10 cellular contexts compared by ENCODE assay signal in the genomic region with DNA sequence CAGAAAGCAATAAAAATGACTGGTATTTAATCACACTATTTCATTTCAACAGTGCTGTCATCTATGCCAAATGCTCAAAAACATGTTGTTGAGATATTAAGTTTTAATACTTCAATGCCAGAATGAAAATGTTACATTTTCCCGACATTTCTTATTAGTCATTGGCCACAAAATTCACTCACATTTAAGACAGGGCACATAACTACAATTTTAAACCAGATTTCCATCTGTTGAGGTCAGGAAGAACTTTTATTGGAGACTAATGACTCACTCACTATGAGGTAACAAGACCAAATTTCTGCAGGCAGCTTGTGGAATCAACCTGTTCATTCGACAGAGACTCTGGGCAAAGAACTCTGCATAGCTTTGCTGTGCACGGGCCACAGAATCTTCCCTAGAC. TPM values are rescaled to one million over a fixed set of nuclear protein-coding genes. Genes with fewer than 3 reads are reported as not detected.
DNase-seq lines count a peak whose midpoint lies in the region; ATAC-seq and TF ChIP-seq lines count a peak whose summit lies in the region.
"Had no signal": no experiment of that assay in that cellular context is flagged by ENCODE, and none has a peak within 500 bp of the region (broad histone marks: within the 10 kb centered on the region; RNA-seq: fewer than 3 reads in every experiment).

No MANE protein-coding gene starts in this region.

- H4K8ac ChIP-seq in neuronal stem cell (ENCODE audit: low read depth, low read length), result no peak overlapping the region

- no peak overlapping the region for H3K4me2 ChIP-seq in neuronal stem cell (ENCODE audit: insufficient read depth, low read length, poor library complexity, severe bottlenecking)

- no peaks in the 10 kb centered on the region for H3K79me1 ChIP-seq in neuronal stem cell (ENCODE audit: low read depth, low read length)

- H3K4me3 ChIP-seq in A673 (ENCODE audit: low read depth, low read length, poor library complexity, severe bottlenecking) (no peak overlapping the region), adrenal gland (no peak overlapping the region), neuronal stem cell (ENCODE audit: low read length in 2 of 2) (no peak overlapping the region)

- H3K18ac ChIP-seq in neuronal stem cell (ENCODE audit: low read length), result no peak overlapping the region

- H2BK15ac ChIP-seq in neuronal stem cell (ENCODE audit: low read length), result no peak overlapping the region

- H3K27ac ChIP-seq in A673 (ENCODE audit: low read depth, low read length, poor library complexity, severe bottlenecking) (peak overlapping the region; percentile 70), adrenal gland (peak overlapping the region in 3 of 5 donors; percentile 10 to 57 (median 53)), neuronal stem cell (replicated peaks; ENCODE audit: low read length) (no peak overlapping the region)

- no peak overlapping the region for H3K23ac ChIP-seq in neuronal stem cell (ENCODE audit: low read depth, low read length, poor library complexity)

- no peak for ATAC-seq in HG03460 (IDR thresholded peaks at IDR 0.05; ENCODE audit: unreplicated experiment)

- H2BK120ac ChIP-seq in neuronal stem cell (ENCODE audit: low read depth, low read length), result no peak overlapping the region

- H2BK5ac ChIP-seq in neuronal stem cell (ENCODE audit: low read length), result no peak overlapping the region

- H3K9me3 ChIP-seq in A673 (ENCODE audit: low read depth, low read length, poor library complexity, severe bottlenecking) (no peaks in the 10 kb centered on the region), adrenal gland (replicated peaks in 1 of 3) (no peaks in the 10 kb centered on the region), neuronal stem cell (replicated peaks in 1 of 2; ENCODE audit: control insufficient read depth in 2 of 2, insufficient read depth in 1 of 2, low read depth in 1 of 2, low read length in 2 of 2) (peaks cover 0 to 2% of the 10 kb centered on the region in 2 donors)

- no peak overlapping the region for H3K4ac ChIP-seq in neuronal stem cell (ENCODE audit: low read length)

- H3K27me3 ChIP-seq in A673 (replicated peaks; ENCODE audit: insufficient read depth, low read depth, low read length, poor library complexity), result no peaks in the 10 kb centered on the region
- no peaks in the 10 kb centered on the region for H3K27me3 ChIP-seq in adrenal gland
- no peaks in the 10 kb centered on the region for H3K27me3 ChIP-seq in neuronal stem cell (ENCODE audit: control insufficient read depth in 3 of 3, insufficient read depth in 3 of 3, low read depth in 1 of 3, low read length in 3 of 3)

- CTCF ChIA-PET in A673 (lab: Charles Lee), result no interaction called here

- H3K4me1 ChIP-seq in A673 (ENCODE audit: insufficient read depth, low read length, poor library complexity, severe bottlenecking) (peaks cover 50% of the 10 kb centered on the region), adrenal gland (replicated peaks in 1 of 2) (peaks cover 17 to 43% of the 10 kb centered on the region in 2 donors), neuronal stem cell (ENCODE audit: control insufficient read depth in 2 of 2, insufficient read depth in 1 of 2, low read depth in 1 of 2, low read length in 2 of 2) (no peaks in the 10 kb centered on the region)

- POLR2A ChIA-PET in A673 (lab: Charles Lee; ENCODE audit: low non-redundant PET), result no interaction called here

- no peak overlapping the region for H2AFZ ChIP-seq in neuronal stem cell (ENCODE audit: low read length)

- peaks cover 11% of the 10 kb centered on the region for H3K36me3 ChIP-seq in A673 (ENCODE audit: insufficient read depth, low read length, poor library complexity, severe bottlenecking)
- H3K36me3 ChIP-seq in adrenal gland (replicated peaks in 1 of 2), result peaks cover 0 to 5% of the 10 kb centered on the region in 2 donors
- peaks cover 1 to 30% of the 10 kb centered on the region in 2 donors for H3K36me3 ChIP-seq in neuronal stem cell (replicated peaks in 1 of 2; ENCODE audit: control insufficient read depth in 2 of 2, insufficient read depth in 2 of 2, low read length in 2 of 2)

- no peak overlapping the region for H2BK12ac ChIP-seq in neuronal stem cell (ENCODE audit: low read length)

- no peak overlapping the region for H3K14ac ChIP-seq in neuronal stem cell (ENCODE audit: low read length)

- 41 to 55% (median 50%) methylated on average over 3 of the region's 3 CpGs for WGBS in adrenal gland, 4 donors
- no CpG with 5 or more reads among the region's 3 CpGs for WGBS in neuronal stem cell (ENCODE audit: extremely low coverage in 2 of 2, insufficient read length in 2 of 2, insufficient replicate concordance in 1 of 2), 2 donors

- TF ChIP-seq POLR2A in adrenal gland (IDR thresholded peaks at IDR 0.05), result no peak

- intact Hi-C loops in A673 (cut with micrococcal nuclease; ENCODE audit: unreplicated experiment), result loop anchor here (5.0 kb wide), 1 partner anchor 79 kb away; the partner anchor contains the start of genes FAM216A and GPN3
- intact Hi-C loops in adrenal gland (cut with DNase I), result no loop called here

- DNase-seq in A673 (ENCODE audit: low spot score), result peak; percentile 54
- DNase-seq in HCEC 1CT, result peak; percentile 98
- no peak for DNase-seq in adrenal gland
- DNase-seq in kidney tubule cell (ENCODE audit: low spot score), result peak; percentile 75
- no peak for DNase-seq in neuronal stem cell (ENCODE audit: low spot score)
- no peak for DNase-seq in NCI-H345 treated with DMSO at 0.1 percent for 48 hours (lab: John Stamatoyannopoulos, UW; ENCODE audit: unreplicated experiment)
- DNase-seq in COR-L47 (lab: John Stamatoyannopoulos, UW), result no peak
- DNase-seq: NCI-H748 treated with DMSO at 0.1 percent for 48 hours; stimulated activated CD8-positive, alpha-beta memory T cell treated with anti-CD3 and anti-CD28 coated beads, Interleukin-4, amount 100 ng/mL, for 48 hours had no signal

- no peak overlapping the region for H4K91ac ChIP-seq in neuronal stem cell (ENCODE audit: low read depth, low read length, poor library complexity)

- no TSS peak for BruUV-seq in A673 (replicated peaks; lab: Mats Ljungman, UMichigan)

- H2AK5ac ChIP-seq in neuronal stem cell (ENCODE audit: low read depth, low read length), result no peak overlapping the region

- TF ChIP-seq CTCF in A673 (conservative IDR thresholded peaks at IDR 0.05; ENCODE audit: low read depth, low read length), result no peak
- no peak for TF ChIP-seq CTCF in adrenal gland (IDR thresholded peaks at IDR 0.05)

- no peak overlapping the region for H3K9ac ChIP-seq in neuronal stem cell (ENCODE audit: low read depth, low read length, poor library complexity)

RNA-seq across cellular contexts. Expression of gene PPTC7, which starts 36.8 kb away (rescaled TPM):
- 27.5 and 30.9 TPM in 2 replicates for total RNA-seq in A673 (2021)
- total RNA-seq in adrenal gland, result 10 to 100 TPM; 13.9 to 29.9 (median 23.5) TPM
- polyA plus RNA-seq in adrenal gland, result 10 to 100 TPM in 1 of 3 donors, 1 to 10 TPM in 2; 7.1 to 43.4 (median 7.9) TPM
- 10.5 TPM for polyA plus RNA-seq in neuronal stem cell (2013, experiment 1 of 2)
- polyA plus RNA-seq in neuronal stem cell (2013, experiment 2 of 2), result 10.4 TPM

RNA-seq across cellular contexts. Expression of gene RAD9B, which starts 44.2 kb away (rescaled TPM):
- total RNA-seq in A673 (2021) (0.28 TPM in 1 of 2 replicates, not detected in the other), adrenal gland (1 to 10 TPM in 2 of 8 donors, under 1 TPM in 5, not detected in 1; 0.14 to 3.6 (median 0.46) TPM)
- polyA plus RNA-seq in adrenal gland, result under 1 TPM; 0.20 to 0.24 (median 0.22) TPM
- polyA plus RNA-seq in neuronal stem cell (2013, experiment 1 of 2), result 0.17 TPM
- polyA plus RNA-seq in neuronal stem cell (2013, experiment 2 of 2), result 0.12 TPM

RNA-seq across cellular contexts. Expression of gene VPS29, which starts 44.4 kb away (rescaled TPM):
- total RNA-seq in A673 (2021), result 147 and 150 TPM in 2 replicates
- 100 to 1,000 TPM in 4 of 8 donors, 10 to 100 TPM in 4; 56.7 to 263 (median 98.5) TPM for total RNA-seq in adrenal gland
- polyA plus RNA-seq in adrenal gland, result 100 to 1,000 TPM; 119 to 200 (median 140) TPM
- 67.4 TPM for polyA plus RNA-seq in neuronal stem cell (2013, experiment 1 of 2)
- polyA plus RNA-seq in neuronal stem cell (2013, experiment 2 of 2), result 69.2 TPM

Comparison
In these comparisons a context has a peak if more than half of its experiments do, and no peak if none do; other contexts are left out.
1. DNase-seq: peak in A673 (single experiment), HCEC 1CT (single experiment) and kidney tubule cell (single experiment); none in adrenal gland (0 of 7), neuronal stem cell (single experiment), NCI-H345 treated with DMSO at 0.1 percent for 48 hours (single experiment) and COR-L47 (single experiment).